24 cellular contexts compared by ENCODE assay signal in genomic region chr17:29038511-29039300, GRCh38. TPM values are rescaled to one million over a fixed set of nuclear protein-coding genes. Genes with fewer than 3 reads are reported as not detected.
A peak's percentile ranks its signal among the peaks of the same experiment; 100 is the strongest.
DNase-seq lines count a peak whose midpoint lies in the region; ATAC-seq, FAIRE-seq and TF ChIP-seq lines count a peak whose summit lies in the region.
"Had no signal": no experiment of that assay in that cellular context is flagged by ENCODE, and none has a peak within 500 bp of the region (broad histone marks: within the 10 kb centered on the region; RNA-seq: fewer than 3 reads in every experiment).

No MANE protein-coding gene starts in this region.

- no peaks in the 10 kb centered on the region for H3K36me3 ChIP-seq in HUES48 (ENCODE audit: control insufficient read depth, insufficient read depth, low read length)
- no peaks in the 10 kb centered on the region for H3K36me3 ChIP-seq in liver (ENCODE audit: control insufficient read depth in 4 of 4, insufficient read depth in 3 of 4, low read depth in 1 of 4, low read length in 3 of 4)
- H3K36me3 ChIP-seq in WERI-Rb-1, result no peaks in the 10 kb centered on the region

- DNase-seq in A549 (ENCODE audit: low read depth in 1 of 2, low spot score in 1 of 2) (no peak), dorsolateral prefrontal cortex (no peak), WERI-Rb-1 (no peak), GF-D8 (lab: John Stamatoyannopoulos, UW) (no peak), NCI-H524 (lab: John Stamatoyannopoulos, UW) (no peak)
- DNase-seq: activated B cell treated with CpG ODN at 0.5 μM for 24 hours; CD4-positive, alpha-beta memory T cell; DMS53; HFFc6; NCI-H1930; NCI-H524 treated with DMSO at 0.1 percent for 48 hours; nephron progenitor cell; stimulated activated CD4-positive, alpha-beta T cell treated with anti-CD3 and anti-CD28 coated beads, Interleukin-12 subunit alpha, Interleukin-12 subunit beta, amount 100 ng/mL, for 4 hours; stimulated activated CD8-positive, alpha-beta memory T cell treated with anti-CD3 and anti-CD28 coated beads, Interleukin-4, amount 100 ng/mL, for 48 hours had no signal

- H3K9ac ChIP-seq in HUES48 (ENCODE audit: low read depth, low read length) (peak overlapping the region; percentile 48), liver (ENCODE audit: low read depth in 1 of 2, low read length in 2 of 2) (no peak overlapping the region)

- no peak overlapping the region for H3K4me2 ChIP-seq in A549

- ATAC-seq in A549 (no peak), GM19463 (IDR thresholded peaks at IDR 0.05; ENCODE audit: unreplicated experiment) (no peak)

- H3K4me1 ChIP-seq in A549 (no peaks in the 10 kb centered on the region), HUES48 (ENCODE audit: control insufficient read depth, insufficient read depth, low read length) (peaks cover 65% of the 10 kb centered on the region), liver (ENCODE audit: control insufficient read depth in 4 of 4, insufficient read depth in 4 of 4, low read length in 3 of 4) (peaks cover 0 to 19% (median 12%) of the 10 kb centered on the region in 4 donors)

- POLR2A ChIA-PET in A549 (lab: Yijun Ruan, JAX), result no interaction called here

- H3K4me3 ChIP-seq in A549 (no peak overlapping the region), HUES48 (ENCODE audit: low read depth, low read length) (no peak overlapping the region), dorsolateral prefrontal cortex (peak overlapping the region in 52 of 59 donors; percentile 1 to 61 (median 40)), liver (ENCODE audit: low read depth in 1 of 3, low read length in 3 of 3) (no peak overlapping the region), WERI-Rb-1 (ENCODE audit: low read depth, low read length) (no peak overlapping the region)

- TF ChIP-seq POLR2A in A549 (IDR thresholded peaks at IDR 0.05; ENCODE audit: low read length), result no peak

- H3K9me3 ChIP-seq in A549 (peaks cover 26% of the 10 kb centered on the region), HUES48 (ENCODE audit: control insufficient read depth, insufficient read depth, low read length) (peaks cover 13% of the 10 kb centered on the region; the same call in 1 of the 2 replicates), liver (ENCODE audit: control insufficient read depth in 4 of 4, low read length in 3 of 4) (peaks cover 0 to 5% (median 0%) of the 10 kb centered on the region in 4 donors), WERI-Rb-1 (ENCODE audit: severe bottlenecking) (peaks cover 14% of the 10 kb centered on the region)

- intact Hi-C loops in dorsolateral prefrontal cortex (cut with DNase I), result no loop called here

- H3K27me3 ChIP-seq in HUES48 (ENCODE audit: control insufficient read depth, insufficient read depth, low read length), result no peaks in the 10 kb centered on the region
- no peaks in the 10 kb centered on the region for H3K27me3 ChIP-seq in dorsolateral prefrontal cortex
- no peaks in the 10 kb centered on the region for H3K27me3 ChIP-seq in liver (ENCODE audit: control insufficient read depth in 4 of 4, insufficient read depth in 4 of 4, low read length in 3 of 4)
- no peaks in the 10 kb centered on the region for H3K27me3 ChIP-seq in WERI-Rb-1 (ENCODE audit: insufficient read depth, low read depth, severe bottlenecking)

- TF ChIP-seq EP300 in A549 (IDR thresholded peaks at IDR 0.05), result no peak

- TF ChIP-seq RAD21 in A549 (conservative IDR thresholded peaks at IDR 0.05 in 1 of 2, IDR thresholded peaks at IDR 0.05 in 1 of 2) (no peak), liver (IDR thresholded peaks at IDR 0.05) (peak in 1 of 2 donors; percentile 4)

- TF ChIP-seq CTCF in A549 (IDR thresholded peaks at IDR 0.05) (no peak), dorsolateral prefrontal cortex (IDR thresholded peaks at IDR 0.05 in 54 of 56, conservative IDR thresholded peaks at IDR 0.05 in 2 of 56; ENCODE audit: low read depth in 1 of 56, partially characterized antibody in 56 of 56) (no peak), liver (IDR thresholded peaks at IDR 0.05; ENCODE audit: low read depth, low read length, missing input control) (no peak), WERI-Rb-1 (IDR thresholded peaks at IDR 0.05; ENCODE audit: low read depth, low read length) (no peak)

- H3K27ac ChIP-seq in A549 (no peak overlapping the region), HUES48 (ENCODE audit: low read depth, low read length) (peak overlapping the region; percentile 86), dorsolateral prefrontal cortex (peak overlapping the region in 13 of 59 donors; percentile 1 to 62 (median 27)), liver (ENCODE audit: low read depth in 1 of 2, low read length in 2 of 2) (no peak overlapping the region), WERI-Rb-1 (no peak overlapping the region; the same call in 1 of the 2 replicates)
- H3K27ac ChIP-seq: HL-60 had no signal

- FAIRE-seq in A549 (lab: Jason Lieb, UNC), result peak; percentile 61
- FAIRE-seq: colon, urothelium cell line had no signal

- CTCF ChIA-PET in A549 (lab: Yijun Ruan, JAX), result interaction anchor here (0.6 to 3.7 kb wide), 10 partner anchors 15 to 107 kb away, joined by 3 to 11 read pairs (median 4); no protein-coding TSS in a partner anchor

- 52% methylated on average over 9 of the region's 9 CpGs for WGBS in A549 (ENCODE audit: missing lambda C conversion rate)
- 66% methylated on average over 9 of the region's 9 CpGs for WGBS in liver

TF ChIP-seq in A549, 52 proteins besides CTCF, POLR2A, EP300 and RAD21:
- TF ChIP-seq FOXS1 (CRISPR knock-in tag; IDR thresholded peaks at IDR 0.05), result no peak
- no peak for TF ChIP-seq CHD2 (IDR thresholded peaks at IDR 0.05; ENCODE audit: low read length, partially characterized antibody)
- no peak for TF ChIP-seq EHF (CRISPR knock-in tag; IDR thresholded peaks at IDR 0.05)
- TF ChIP-seq FOSB (CRISPR knock-in tag; IDR thresholded peaks at IDR 0.05), result no peak
- no peak for TF ChIP-seq ZNF302 (CRISPR knock-in tag; IDR thresholded peaks at IDR 0.05)
- TF ChIP-seq KDM1A (IDR thresholded peaks at IDR 0.05; ENCODE audit: low read depth), result no peak
- no peak for TF ChIP-seq HEYL (CRISPR knock-in tag; IDR thresholded peaks at IDR 0.05)
- TF ChIP-seq SREBF2 (IDR thresholded peaks at IDR 0.05), result no peak
- TF ChIP-seq SMC3 (IDR thresholded peaks at IDR 0.05), result no peak
- no peak for TF ChIP-seq TFCP2L1 (CRISPR knock-in tag; IDR thresholded peaks at IDR 0.05)
- TF ChIP-seq MAZ (IDR thresholded peaks at IDR 0.05; ENCODE audit: borderline replicate concordance, low read depth, low read length), result no peak
- no peak for TF ChIP-seq POLR2AphosphoS2 (conservative IDR thresholded peaks at IDR 0.05; ENCODE audit: low read length)
- TF ChIP-seq GATA3 (IDR thresholded peaks at IDR 0.05; ENCODE audit: borderline replicate concordance), result no peak
- no peak for TF ChIP-seq RARB (CRISPR knock-in tag; IDR thresholded peaks at IDR 0.05)
- no peak for TF ChIP-seq ZSCAN20 (CRISPR knock-in tag; IDR thresholded peaks at IDR 0.05)
- no peak for TF ChIP-seq MYC (IDR thresholded peaks at IDR 0.05; ENCODE audit: borderline replicate concordance, low read length)
- no peak for TF ChIP-seq NFE2L2 (conservative IDR thresholded peaks at IDR 0.05; ENCODE audit: low read length)
- no peak for TF ChIP-seq CHD4 (IDR thresholded peaks at IDR 0.05; ENCODE audit: borderline replicate concordance)

TF ChIP-seq in liver, 16 proteins besides CTCF, POLR2A, EP300 and RAD21:
- TF ChIP-seq SP1 (IDR thresholded peaks at IDR 0.05), result no peak
- TF ChIP-seq HNF4A (conservative IDR thresholded peaks at IDR 0.05), result peak; percentile 38

RNA-seq across cellular contexts. Expression of gene PIPOX, which starts 4.2 kb away (rescaled TPM):
- 0.94 and 1.4 TPM in 2 replicates for polyA plus RNA-seq in A549 (2011; rRNA removed)
- polyA plus RNA-seq in A549 (2012; cell fraction: cytosol; rRNA removed), result 0.17 and 0.18 TPM in 2 replicates
- polyA plus RNA-seq in A549 (2012; cell fraction: nucleus; rRNA removed), result 0.38 and 0.73 TPM in 2 replicates
- 0.28 to 0.49 TPM (median 0.39 TPM) in 3 replicates for polyA plus RNA-seq in A549 (2017; fragmentation: RNase III; extraction: RNeasy Plus Mini Kit Qiagen cat#74134 plus additional on column Dnase treatment)
- polyA minus RNA-seq in A549 (2011; rRNA and poly(A)+ RNA removed), result 8.7 and 12.4 TPM in 2 replicates
- total RNA-seq in dorsolateral prefrontal cortex, result 10 to 100 TPM in 67 of 120 experiments, 1 to 10 TPM in 53; 3.8 to 24.7 (median 10.6) TPM
- 100 to 1,000 TPM in 1 of 2 donors, 10 to 100 TPM in 1; 19.3 to 189 TPM for total RNA-seq in liver
- 100 to 1,000 TPM; 126 to 227 TPM for polyA plus RNA-seq in liver

RNA-seq across cellular contexts. Expression of gene SEZ6, which starts 32.9 kb away (rescaled TPM):
- polyA plus RNA-seq in A549 (2011; rRNA removed) (not detected in 2 replicates), A549 (2017; fragmentation: RNase III; extraction: RNeasy Plus Mini Kit Qiagen cat#74134 plus additional on column Dnase treatment) (not detected in 3 replicates), liver (under 1 TPM in 1 of 2 donors, not detected in 1; 0.39 TPM)
- polyA plus RNA-seq in A549 (2012; cell fraction: cytosol; rRNA removed), result not detected in 2 replicates
- polyA plus RNA-seq in A549 (2012; cell fraction: nucleus; rRNA removed), result 0.06 TPM in 1 of 2 replicates, not detected in the other
- not detected in 2 replicates for polyA minus RNA-seq in A549 (2011; rRNA and poly(A)+ RNA removed)
- total RNA-seq in dorsolateral prefrontal cortex (10 to 100 TPM; 10.5 to 57.6 (median 32.5) TPM), liver (not detected)
- total RNA-seq: activated B cell treated with CpG ODN at 0.5 μM for 24 hours; activated CD8-positive, alpha-beta memory T cell treated with anti-CD3 and anti-CD28 coated beads for 36 hours; CD4-positive, alpha-beta memory T cell; HFFc6; renal cortical epithelial cell; subcutaneous adipose tissue; T-helper 2 cell treated with Interferon-gamma antibody and Interleukin-4, amounts not matched to agents 100 ng/mL and 5 ng/mL, for 36 hours had no signal

Comparison
In these comparisons a context has a peak if more than half of its experiments do, and no peak if none do; other contexts are left out.
1. H3K4me3 ChIP-seq: peak in dorsolateral prefrontal cortex (52 of 59); none in A549 (single experiment), HUES48 (single experiment), liver (0 of 3) and WERI-Rb-1 (single experiment).
2. RNA of gene SEZ6, which starts 32.9 kb away (total RNA-seq): 10.5 to 57.6 TPM in dorsolateral prefrontal cortex; not detected in liver; every median in the first group is over 10 times any median in the second.